Comparison of ENCODE assay signal across 1 cellular context in the genomic region with DNA sequence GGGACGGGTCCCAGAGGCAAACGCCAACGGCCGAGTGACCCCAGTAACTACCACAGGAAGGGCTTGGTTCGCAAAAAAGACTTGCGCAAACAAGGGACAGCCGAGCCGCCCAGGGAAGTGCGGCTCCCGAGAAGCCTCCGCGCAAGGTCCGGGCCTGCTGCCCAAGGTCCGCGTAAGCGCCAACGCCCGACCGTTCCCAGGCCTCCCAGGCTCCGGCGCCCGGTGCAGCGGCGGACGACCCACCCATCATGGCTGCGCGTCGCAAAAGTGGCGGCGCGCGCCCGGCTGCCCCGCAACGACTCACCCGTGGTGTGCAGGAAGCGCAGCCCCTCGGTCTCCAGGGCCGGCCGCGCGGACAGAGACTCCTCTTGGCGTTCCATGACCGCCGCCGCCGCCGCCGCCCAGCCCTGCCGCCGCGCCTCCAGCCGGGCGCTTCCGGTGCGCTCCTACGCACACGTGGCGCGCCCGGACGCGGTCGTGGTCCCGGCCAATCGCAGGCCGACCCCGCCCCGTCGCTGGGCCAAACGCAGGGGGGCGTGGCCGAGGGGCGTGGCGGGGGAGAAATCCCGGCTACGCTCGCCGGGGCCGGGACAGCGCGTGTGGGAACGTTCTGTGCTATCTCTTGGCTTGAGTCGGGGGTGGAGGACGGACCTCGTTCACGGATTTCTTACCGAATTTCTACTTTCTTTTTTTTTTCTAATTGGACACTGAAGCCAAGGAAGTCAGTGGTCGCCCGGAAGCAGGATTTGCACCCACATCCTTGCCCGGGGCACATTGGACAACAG.
TF ChIP-seq lines count a peak whose summit lies in the region.

A gene with protein sequence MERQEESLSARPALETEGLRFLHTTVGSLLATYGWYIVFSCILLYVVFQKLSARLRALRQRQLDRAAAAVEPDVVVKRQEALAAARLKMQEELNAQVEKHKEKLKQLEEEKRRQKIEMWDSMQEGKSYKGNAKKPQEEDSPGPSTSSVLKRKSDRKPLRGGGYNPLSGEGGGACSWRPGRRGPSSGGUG (minus strand): TSS at position 448 of the 785 bp plus-strand sequence. CDS start 68 bp downstream, at position 380.

TF ChIP-seq in K562, 482 proteins besides CTCF, POLR2A, EP300 and RAD21 (continued from another document and continues in another):
- TF ChIP-seq CREB1 (IDR thresholded peaks at IDR 0.05) (peak; percentile 94), CREB1 (CRISPR knock-in tag; IDR thresholded peaks at IDR 0.05) (peak; percentile 84), CBFA2T3 (IDR thresholded peaks at IDR 0.05) (no peak), RBM34 (IDR thresholded peaks at IDR 0.05; ENCODE audit: borderline replicate concordance, insufficient read depth, low read length) (no peak), ELF4 (CRISPR knock-in tag; IDR thresholded peaks at IDR 0.05) (no peak), HSF4 (CRISPR knock-in tag; IDR thresholded peaks at IDR 0.05; ENCODE audit: borderline replicate concordance) (no peak), NFIC (IDR thresholded peaks at IDR 0.05) (0 out of 2 replicates have a peak, but pooled peaks have one; percentile 18), CBX2 (IDR thresholded peaks at IDR 0.05; ENCODE audit: insufficient read depth, low read length, poor library complexity, severe bottlenecking) (no peak), ZNF133 (CRISPR knock-in tag; IDR thresholded peaks at IDR 0.05) (no peak), TEAD4 (IDR thresholded peaks at IDR 0.05; ENCODE audit: low read length) (no peak), TEAD4 (CRISPR knock-in tag; IDR thresholded peaks at IDR 0.05; ENCODE audit: borderline replicate concordance) (no peak), PML (IDR thresholded peaks at IDR 0.05; ENCODE audit: low read length) (no peak; the same call in 1 of the 2 replicates), PHB2 (IDR thresholded peaks at IDR 0.05; ENCODE audit: low read depth) (no peak), HDAC2 (IDR thresholded peaks at IDR 0.05) (peak; percentile 40), ZNF253 (CRISPR knock-in tag; conservative IDR thresholded peaks at IDR 0.05) (no peak), ESRRA (IDR thresholded peaks at IDR 0.05; ENCODE audit: borderline replicate concordance, low read depth) (peak; percentile 54; the same call in 1 of the 2 replicates), MTA3 (IDR thresholded peaks at IDR 0.05; ENCODE audit: borderline replicate concordance) (peak; percentile 37; the same call in 1 of the 2 replicates), COPS2 (conservative IDR thresholded peaks at IDR 0.05) (no peak), BRF1 (IDR thresholded peaks at IDR 0.05; ENCODE audit: borderline replicate concordance, extremely low read depth, insufficient read length) (no peak), HDAC1 (IDR thresholded peaks at IDR 0.05) (peak in 1 of 2 experiments; percentile 72; a peak in 2 of 4 replicates), SMARCE1 (IDR thresholded peaks at IDR 0.05) (no peak), ZFP36 (IDR thresholded peaks at IDR 0.05; ENCODE audit: low read depth, low read length, partially characterized antibody) (peak; percentile 61), ZNF445 (CRISPR knock-in tag; IDR thresholded peaks at IDR 0.05; ENCODE audit: low read depth) (no peak), STAT5A (IDR thresholded peaks at IDR 0.05; ENCODE audit: borderline replicate concordance, low read length) (no peak), ZKSCAN3 (CRISPR knock-in tag; IDR thresholded peaks at IDR 0.05) (no peak), HIVEP1 (CRISPR knock-in tag; IDR thresholded peaks at IDR 0.05) (no peak), ZNF431 (CRISPR knock-in tag; IDR thresholded peaks at IDR 0.05) (no peak), MAFF (IDR thresholded peaks at IDR 0.05; ENCODE audit: low read length) (no peak), ZNF57 (CRISPR knock-in tag; IDR thresholded peaks at IDR 0.05) (no peak), MAZ (CRISPR knock-in tag; conservative IDR thresholded peaks at IDR 0.05 in 1 of 2, IDR thresholded peaks at IDR 0.05 in 1 of 2) (peak; percentile 16 to 58; a peak in 1 of 4 replicates), RBFOX2 (IDR thresholded peaks at IDR 0.05; ENCODE audit: low read depth, low read length) (peak; percentile 95), PHB (CRISPR knock-in tag; IDR thresholded peaks at IDR 0.05) (no peak), POLR2AphosphoS5 (IDR thresholded peaks at IDR 0.05; ENCODE audit: control insufficient read depth, insufficient read depth, low read depth, low read length) (no peak)
- TF ChIP-seq, protein P1, sequence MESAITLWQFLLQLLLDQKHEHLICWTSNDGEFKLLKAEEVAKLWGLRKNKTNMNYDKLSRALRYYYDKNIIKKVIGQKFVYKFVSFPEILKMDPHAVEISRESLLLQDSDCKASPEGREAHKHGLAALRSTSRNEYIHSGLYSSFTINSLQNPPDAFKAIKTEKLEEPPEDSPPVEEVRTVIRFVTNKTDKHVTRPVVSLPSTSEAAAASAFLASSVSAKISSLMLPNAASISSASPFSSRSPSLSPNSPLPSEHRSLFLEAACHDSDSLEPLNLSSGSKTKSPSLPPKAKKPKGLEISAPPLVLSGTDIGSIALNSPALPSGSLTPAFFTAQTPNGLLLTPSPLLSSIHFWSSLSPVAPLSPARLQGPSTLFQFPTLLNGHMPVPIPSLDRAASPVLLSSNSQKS (CRISPR knock-in tag; IDR thresholded peaks at IDR 0.05) = no peak
- TF ChIP-seq, protein P2, sequence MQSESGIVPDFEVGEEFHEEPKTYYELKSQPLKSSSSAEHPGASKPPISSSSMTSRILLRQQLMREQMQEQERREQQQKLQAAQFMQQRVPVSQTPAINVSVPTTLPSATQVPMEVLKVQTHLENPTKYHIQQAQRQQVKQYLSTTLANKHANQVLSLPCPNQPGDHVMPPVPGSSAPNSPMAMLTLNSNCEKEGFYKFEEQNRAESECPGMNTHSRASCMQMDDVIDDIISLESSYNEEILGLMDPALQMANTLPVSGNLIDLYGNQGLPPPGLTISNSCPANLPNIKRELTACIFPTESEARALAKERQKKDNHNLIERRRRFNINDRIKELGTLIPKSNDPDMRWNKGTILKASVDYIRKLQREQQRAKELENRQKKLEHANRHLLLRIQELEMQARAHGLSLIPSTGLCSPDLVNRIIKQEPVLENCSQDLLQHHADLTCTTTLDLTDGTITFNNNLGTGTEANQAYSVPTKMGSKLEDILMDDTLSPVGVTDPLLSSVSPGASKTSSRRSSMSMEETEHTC (IDR thresholded peaks at IDR 0.05) = no peak
- TF ChIP-seq, protein P3, sequence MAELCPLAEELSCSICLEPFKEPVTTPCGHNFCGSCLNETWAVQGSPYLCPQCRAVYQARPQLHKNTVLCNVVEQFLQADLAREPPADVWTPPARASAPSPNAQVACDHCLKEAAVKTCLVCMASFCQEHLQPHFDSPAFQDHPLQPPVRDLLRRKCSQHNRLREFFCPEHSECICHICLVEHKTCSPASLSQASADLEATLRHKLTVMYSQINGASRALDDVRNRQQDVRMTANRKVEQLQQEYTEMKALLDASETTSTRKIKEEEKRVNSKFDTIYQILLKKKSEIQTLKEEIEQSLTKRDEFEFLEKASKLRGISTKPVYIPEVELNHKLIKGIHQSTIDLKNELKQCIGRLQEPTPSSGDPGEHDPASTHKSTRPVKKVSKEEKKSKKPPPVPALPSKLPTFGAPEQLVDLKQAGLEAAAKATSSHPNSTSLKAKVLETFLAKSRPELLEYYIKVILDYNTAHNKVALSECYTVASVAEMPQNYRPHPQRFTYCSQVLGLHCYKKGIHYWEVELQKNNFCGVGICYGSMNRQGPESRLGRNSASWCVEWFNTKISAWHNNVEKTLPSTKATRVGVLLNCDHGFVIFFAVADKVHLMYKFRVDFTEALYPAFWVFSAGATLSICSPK (IDR thresholded peaks at IDR 0.05; ENCODE audit: borderline replicate concordance) = no peak
- TF ChIP-seq, protein P4, sequence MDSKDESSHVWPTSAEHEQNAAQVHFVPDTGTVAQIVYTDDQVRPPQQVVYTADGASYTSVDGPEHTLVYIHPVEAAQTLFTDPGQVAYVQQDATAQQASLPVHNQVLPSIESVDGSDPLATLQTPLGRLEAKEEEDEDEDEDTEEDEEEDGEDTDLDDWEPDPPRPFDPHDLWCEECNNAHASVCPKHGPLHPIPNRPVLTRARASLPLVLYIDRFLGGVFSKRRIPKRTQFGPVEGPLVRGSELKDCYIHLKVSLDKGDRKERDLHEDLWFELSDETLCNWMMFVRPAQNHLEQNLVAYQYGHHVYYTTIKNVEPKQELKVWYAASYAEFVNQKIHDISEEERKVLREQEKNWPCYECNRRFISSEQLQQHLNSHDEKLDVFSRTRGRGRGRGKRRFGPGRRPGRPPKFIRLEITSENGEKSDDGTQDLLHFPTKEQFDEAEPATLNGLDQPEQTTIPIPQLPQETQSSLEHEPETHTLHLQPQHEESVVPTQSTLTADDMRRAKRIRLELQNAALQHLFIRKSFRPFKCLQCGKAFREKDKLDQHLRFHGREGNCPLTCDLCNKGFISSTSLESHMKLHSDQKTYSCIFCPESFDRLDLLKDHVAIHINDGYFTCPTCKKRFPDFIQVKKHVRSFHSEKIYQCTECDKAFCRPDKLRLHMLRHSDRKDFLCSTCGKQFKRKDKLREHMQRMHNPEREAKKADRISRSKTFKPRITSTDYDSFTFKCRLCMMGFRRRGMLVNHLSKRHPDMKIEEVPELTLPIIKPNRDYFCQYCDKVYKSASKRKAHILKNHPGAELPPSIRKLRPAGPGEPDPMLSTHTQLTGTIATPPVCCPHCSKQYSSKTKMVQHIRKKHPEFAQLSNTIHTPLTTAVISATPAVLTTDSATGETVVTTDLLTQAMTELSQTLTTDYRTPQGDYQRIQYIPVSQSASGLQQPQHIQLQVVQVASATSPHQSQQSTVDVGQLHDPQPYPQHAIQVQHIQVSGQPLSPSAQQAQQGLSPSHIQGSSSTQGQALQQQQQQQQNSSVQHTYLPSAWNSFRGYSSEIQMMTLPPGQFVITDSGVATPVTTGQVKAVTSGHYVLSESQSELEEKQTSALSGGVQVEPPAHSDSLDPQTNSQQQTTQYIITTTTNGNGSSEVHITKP (IDR thresholded peaks at IDR 0.05; ENCODE audit: partially characterized antibody) = peak; percentile 36
- TF ChIP-seq, protein P5, sequence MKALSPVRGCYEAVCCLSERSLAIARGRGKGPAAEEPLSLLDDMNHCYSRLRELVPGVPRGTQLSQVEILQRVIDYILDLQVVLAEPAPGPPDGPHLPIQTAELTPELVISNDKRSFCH (CRISPR knock-in tag; IDR thresholded peaks at IDR 0.05) = no peak
- TF ChIP-seq, protein P5 (tag; IDR thresholded peaks at IDR 0.05) = no peak
- TF ChIP-seq, protein P6, sequence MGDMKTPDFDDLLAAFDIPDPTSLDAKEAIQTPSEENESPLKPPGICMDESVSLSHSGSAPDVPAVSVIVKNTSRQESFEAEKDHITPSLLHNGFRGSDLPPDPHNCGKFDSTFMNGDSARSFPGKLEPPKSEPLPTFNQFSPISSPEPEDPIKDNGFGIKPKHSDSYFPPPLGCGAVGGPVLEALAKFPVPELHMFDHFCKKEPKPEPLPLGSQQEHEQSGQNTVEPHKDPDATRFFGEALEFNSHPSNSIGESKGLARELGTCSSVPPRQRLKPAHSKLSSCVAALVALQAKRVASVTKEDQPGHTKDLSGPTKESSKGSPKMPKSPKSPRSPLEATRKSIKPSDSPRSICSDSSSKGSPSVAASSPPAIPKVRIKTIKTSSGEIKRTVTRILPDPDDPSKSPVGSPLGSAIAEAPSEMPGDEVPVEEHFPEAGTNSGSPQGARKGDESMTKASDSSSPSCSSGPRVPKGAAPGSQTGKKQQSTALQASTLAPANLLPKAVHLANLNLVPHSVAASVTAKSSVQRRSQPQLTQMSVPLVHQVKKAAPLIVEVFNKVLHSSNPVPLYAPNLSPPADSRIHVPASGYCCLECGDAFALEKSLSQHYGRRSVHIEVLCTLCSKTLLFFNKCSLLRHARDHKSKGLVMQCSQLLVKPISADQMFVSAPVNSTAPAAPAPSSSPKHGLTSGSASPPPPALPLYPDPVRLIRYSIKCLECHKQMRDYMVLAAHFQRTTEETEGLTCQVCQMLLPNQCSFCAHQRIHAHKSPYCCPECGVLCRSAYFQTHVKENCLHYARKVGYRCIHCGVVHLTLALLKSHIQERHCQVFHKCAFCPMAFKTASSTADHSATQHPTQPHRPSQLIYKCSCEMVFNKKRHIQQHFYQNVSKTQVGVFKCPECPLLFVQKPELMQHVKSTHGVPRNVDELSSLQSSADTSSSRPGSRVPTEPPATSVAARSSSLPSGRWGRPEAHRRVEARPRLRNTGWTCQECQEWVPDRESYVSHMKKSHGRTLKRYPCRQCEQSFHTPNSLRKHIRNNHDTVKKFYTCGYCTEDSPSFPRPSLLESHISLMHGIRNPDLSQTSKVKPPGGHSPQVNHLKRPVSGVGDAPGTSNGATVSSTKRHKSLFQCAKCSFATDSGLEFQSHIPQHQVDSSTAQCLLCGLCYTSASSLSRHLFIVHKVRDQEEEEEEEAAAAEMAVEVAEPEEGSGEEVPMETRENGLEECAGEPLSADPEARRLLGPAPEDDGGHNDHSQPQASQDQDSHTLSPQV (IDR thresholded peaks at IDR 0.05) = no peak
- TF ChIP-seq, protein P7, sequence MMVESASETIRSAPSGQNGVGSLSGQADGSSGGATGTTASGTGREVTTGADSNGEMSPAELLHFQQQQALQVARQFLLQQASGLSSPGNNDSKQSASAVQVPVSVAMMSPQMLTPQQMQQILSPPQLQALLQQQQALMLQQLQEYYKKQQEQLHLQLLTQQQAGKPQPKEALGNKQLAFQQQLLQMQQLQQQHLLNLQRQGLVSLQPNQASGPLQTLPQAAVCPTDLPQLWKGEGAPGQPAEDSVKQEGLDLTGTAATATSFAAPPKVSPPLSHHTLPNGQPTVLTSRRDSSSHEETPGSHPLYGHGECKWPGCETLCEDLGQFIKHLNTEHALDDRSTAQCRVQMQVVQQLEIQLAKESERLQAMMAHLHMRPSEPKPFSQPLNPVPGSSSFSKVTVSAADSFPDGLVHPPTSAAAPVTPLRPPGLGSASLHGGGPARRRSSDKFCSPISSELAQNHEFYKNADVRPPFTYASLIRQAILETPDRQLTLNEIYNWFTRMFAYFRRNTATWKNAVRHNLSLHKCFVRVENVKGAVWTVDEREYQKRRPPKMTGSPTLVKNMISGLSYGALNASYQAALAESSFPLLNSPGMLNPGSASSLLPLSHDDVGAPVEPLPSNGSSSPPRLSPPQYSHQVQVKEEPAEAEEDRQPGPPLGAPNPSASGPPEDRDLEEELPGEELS (CRISPR knock-in tag; IDR thresholded peaks at IDR 0.05; ENCODE audit: borderline replicate concordance) = no peak
- TF ChIP-seq, protein P8, sequence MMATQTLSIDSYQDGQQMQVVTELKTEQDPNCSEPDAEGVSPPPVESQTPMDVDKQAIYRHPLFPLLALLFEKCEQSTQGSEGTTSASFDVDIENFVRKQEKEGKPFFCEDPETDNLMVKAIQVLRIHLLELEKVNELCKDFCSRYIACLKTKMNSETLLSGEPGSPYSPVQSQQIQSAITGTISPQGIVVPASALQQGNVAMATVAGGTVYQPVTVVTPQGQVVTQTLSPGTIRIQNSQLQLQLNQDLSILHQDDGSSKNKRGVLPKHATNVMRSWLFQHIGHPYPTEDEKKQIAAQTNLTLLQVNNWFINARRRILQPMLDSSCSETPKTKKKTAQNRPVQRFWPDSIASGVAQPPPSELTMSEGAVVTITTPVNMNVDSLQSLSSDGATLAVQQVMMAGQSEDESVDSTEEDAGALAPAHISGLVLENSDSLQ (IDR thresholded peaks at IDR 0.05) = no peak
- TF ChIP-seq, protein P9, sequence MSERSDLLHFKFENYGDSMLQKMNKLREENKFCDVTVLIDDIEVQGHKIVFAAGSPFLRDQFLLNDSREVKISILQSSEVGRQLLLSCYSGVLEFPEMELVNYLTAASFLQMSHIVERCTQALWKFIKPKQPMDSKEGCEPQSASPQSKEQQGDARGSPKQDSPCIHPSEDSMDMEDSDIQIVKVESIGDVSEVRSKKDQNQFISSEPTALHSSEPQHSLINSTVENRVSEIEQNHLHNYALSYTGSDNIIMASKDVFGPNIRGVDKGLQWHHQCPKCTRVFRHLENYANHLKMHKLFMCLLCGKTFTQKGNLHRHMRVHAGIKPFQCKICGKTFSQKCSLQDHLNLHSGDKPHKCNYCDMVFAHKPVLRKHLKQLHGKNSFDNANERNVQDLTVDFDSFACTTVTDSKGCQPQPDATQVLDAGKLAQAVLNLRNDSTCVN (CRISPR knock-in tag; IDR thresholded peaks at IDR 0.05) = no peak
